9 cellular contexts compared by ENCODE assay signal in the genomic region with DNA sequence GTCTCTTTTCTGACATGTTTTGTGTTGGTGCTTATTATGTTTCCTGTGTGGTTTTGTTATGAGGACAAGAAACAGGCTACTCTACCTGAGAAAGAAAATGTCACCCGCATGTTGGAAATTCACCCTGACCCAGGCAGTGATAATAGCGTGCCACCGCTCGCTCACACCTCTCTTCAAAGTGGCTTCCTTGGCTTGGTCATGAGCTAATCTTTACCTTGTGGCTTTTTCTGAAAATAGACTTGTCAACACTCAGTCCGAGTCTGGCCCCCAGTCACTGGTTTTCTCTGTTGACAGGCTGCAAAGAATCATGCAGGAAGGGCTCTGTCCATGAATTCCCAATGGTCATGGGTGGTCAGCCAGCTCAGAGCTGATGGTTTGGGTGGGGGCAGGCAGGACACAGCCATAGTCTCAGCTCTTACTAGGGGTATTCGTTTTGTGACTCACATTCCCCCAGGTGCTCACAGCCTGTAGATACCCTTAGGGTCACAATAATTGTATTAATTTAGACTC.
DNase-seq lines count a peak whose midpoint lies in the region; ATAC-seq, FAIRE-seq and TF ChIP-seq lines count a peak whose summit lies in the region.
"Had no signal": no experiment of that assay in that cellular context is flagged by ENCODE, and none has a peak within 500 bp of the region (broad histone marks: within the 10 kb centered on the region; RNA-seq: fewer than 3 reads in every experiment).

No MANE protein-coding gene starts in this region.

- H3K27me3 Mint-ChIP-seq in activated CD4-positive, alpha-beta memory T cell treated with anti-CD3 and anti-CD28 coated beads, Interleukin-2, amount 10 ng/mL, durations not matched to agents 7 days and 5 days = no peaks in the 10 kb centered on the region

- CTCF ChIA-PET in activated CD4-positive, alpha-beta memory T cell treated with anti-CD3 and anti-CD28 coated beads, Interleukin-2, amount 10 ng/mL, durations not matched to agents 7 days and 5 days (lab: Charles Lee) = interaction anchor here (0.7 to 3.1 kb wide), 7 partner anchors 12 to 581 kb away, joined by 3 to 13 read pairs (median 3); no protein-coding TSS in a partner anchor

- no peaks in the 10 kb centered on the region for H3K9me3 Mint-ChIP-seq in activated CD4-positive, alpha-beta memory T cell treated with anti-CD3 and anti-CD28 coated beads, Interleukin-2, amount 10 ng/mL, durations not matched to agents 7 days and 5 days

- POLR2A ChIA-PET in activated CD4-positive, alpha-beta memory T cell treated with anti-CD3 and anti-CD28 coated beads, Interleukin-2, amount 10 ng/mL, durations not matched to agents 7 days and 5 days (lab: Charles Lee) = interaction anchor here (0.7 to 1.6 kb wide), 4 partner anchors 9 to 80 kb away, joined by 3 to 4 read pairs (median 4); no protein-coding TSS in a partner anchor

- H3K4me1 Mint-ChIP-seq in activated CD4-positive, alpha-beta memory T cell treated with anti-CD3 and anti-CD28 coated beads, Interleukin-2, amount 10 ng/mL, durations not matched to agents 7 days and 5 days = peaks cover 63% of the 10 kb centered on the region

- peak; percentile 73 for ATAC-seq in HG02759 (IDR thresholded peaks at IDR 0.05; ENCODE audit: unreplicated experiment)

- FAIRE-seq in GM12891 (lab: Jason Lieb, UNC) = no peak

- peak; percentile 44 for DNase-seq in activated naive CD4-positive, alpha-beta T cell treated with Interleukin-2 at 50 U/mL for 16 hours
- DNase-seq in activated naive CD4-positive, alpha-beta T cell treated with anti-CD3 and anti-CD28 coated beads, Interleukin-2, amount 50 U/mL, for 16 hours = no peak
- DNase-seq in activated CD4-positive, alpha-beta memory T cell treated with anti-CD3 and anti-CD28 coated beads, Interleukin-2, amount 10 ng/mL, durations not matched to agents 7 days and 5 days = peak; percentile 71
- DNase-seq in stimulated activated CD8-positive, alpha-beta memory T cell treated with anti-CD3 and anti-CD28 coated beads, Interleukin-7, amount 100 ng/mL, for 48 hours (ENCODE audit: extremely low read depth in 1 of 2, low read depth in 1 of 2) = peak; percentile 9 to 14
- DNase-seq in GM12891 (ENCODE audit: insufficient read length, low spot score) (no peak), DMS53 treated with DMSO at 0.1 percent for 48 hours (lab: John Stamatoyannopoulos, UW; ENCODE audit: unreplicated experiment) (no peak), COR-L47 (lab: John Stamatoyannopoulos, UW) (no peak)
- DNase-seq: DMS 273 treated with DMSO at 0.1 percent for 48 hours had no signal

- H3K36me3 Mint-ChIP-seq in activated CD4-positive, alpha-beta memory T cell treated with anti-CD3 and anti-CD28 coated beads, Interleukin-2, amount 10 ng/mL, durations not matched to agents 7 days and 5 days (ENCODE audit: low read depth) = peaks cover 20% of the 10 kb centered on the region

- H3K4me3 Mint-ChIP-seq in activated CD4-positive, alpha-beta memory T cell treated with anti-CD3 and anti-CD28 coated beads, Interleukin-2, amount 10 ng/mL, durations not matched to agents 7 days and 5 days = no peak overlapping the region

- TF ChIP-seq POLR2A in GM12891 (IDR thresholded peaks at IDR 0.05; ENCODE audit: low read depth, low read length) = no peak

- peak overlapping the region; percentile 82 for H3K27ac Mint-ChIP-seq in activated CD4-positive, alpha-beta memory T cell treated with anti-CD3 and anti-CD28 coated beads, Interleukin-2, amount 10 ng/mL, durations not matched to agents 7 days and 5 days

TF ChIP-seq in GM12891, 5 proteins besides CTCF, POLR2A, EP300 and RAD21:
- TF ChIP-seq POU2F2 (IDR thresholded peaks at IDR 0.05; ENCODE audit: low read depth, low read length) (no peak), SPI1 (IDR thresholded peaks at IDR 0.05; ENCODE audit: low read depth, low read length) (no peak), POLR2AphosphoS5 (IDR thresholded peaks at IDR 0.05; ENCODE audit: low read depth, low read length) (no peak), PAX5 (IDR thresholded peaks at IDR 0.05; ENCODE audit: insufficient read depth, low read length, severe bottlenecking) (no peak), TAF1 (IDR thresholded peaks at IDR 0.05; ENCODE audit: low read depth, low read length) (no peak)

Comparison
In these comparisons a context has a peak if more than half of its experiments do, and no peak if none do; other contexts are left out.
1. DNase-seq: peak in activated naive CD4-positive, alpha-beta T cell treated with Interleukin-2 at 50 U/mL for 16 hours (single experiment), activated CD4-positive, alpha-beta memory T cell treated with anti-CD3 and anti-CD28 coated beads, Interleukin-2, amount 10 ng/mL, durations not matched to agents 7 days and 5 days (single experiment) and stimulated activated CD8-positive, alpha-beta memory T cell treated with anti-CD3 and anti-CD28 coated beads, Interleukin-7, amount 100 ng/mL, for 48 hours (2 of 2); none in activated naive CD4-positive, alpha-beta T cell treated with anti-CD3 and anti-CD28 coated beads, Interleukin-2, amount 50 U/mL, for 16 hours (single experiment), GM12891 (single experiment), DMS53 treated with DMSO at 0.1 percent for 48 hours (single experiment) and COR-L47 (single experiment).